Comparison of ENCODE assay signal across 10 cellular contexts in genomic region chr13:40518481-40518882, GRCh38.
DNase-seq lines count a peak whose midpoint lies in the region; ATAC-seq lines count a peak whose summit lies in the region.
"Had no signal": no experiment of that assay in that cellular context is flagged by ENCODE, and none has a peak within 500 bp of the region (broad histone marks: within the 10 kb centered on the region; RNA-seq: fewer than 3 reads in every experiment).

No MANE protein-coding gene starts in this region.

- ATAC-seq in GM21786 (IDR thresholded peaks at IDR 0.05; ENCODE audit: unreplicated experiment) = peak; percentile 45
- no peak for ATAC-seq in HG02970 (IDR thresholded peaks at IDR 0.05; ENCODE audit: low FRiP score, unreplicated experiment)
- no peak for ATAC-seq in HG02840 (IDR thresholded peaks at IDR 0.05; ENCODE audit: low FRiP score, unreplicated experiment)
- no peak for ATAC-seq in GM19455 (IDR thresholded peaks at IDR 0.05; ENCODE audit: unreplicated experiment)
- ATAC-seq: Right ventricle myocardium inferior had no signal

- peak; percentile 28 for DNase-seq in A172 (ENCODE audit: low spot score)
- peak; percentile 3 for DNase-seq in activated CD4-positive, alpha-beta T cell treated with anti-CD3 and anti-CD28 coated beads, Interleukin-2, amount 50 U/mL, for 1 hour
- peak; percentile 93 for DNase-seq in kidney tubule cell (ENCODE audit: low spot score)
- no peak for DNase-seq in SW 1271 (lab: John Stamatoyannopoulos, UW)
- DNase-seq: naive thymus-derived CD8-positive, alpha-beta T cell had no signal

Comparison
In these comparisons a context has a peak if more than half of its experiments do, and no peak if none do; other contexts are left out.
1. DNase-seq: peak in A172 (single experiment), activated CD4-positive, alpha-beta T cell treated with anti-CD3 and anti-CD28 coated beads, Interleukin-2, amount 50 U/mL, for 1 hour (single experiment) and kidney tubule cell (single experiment); none in SW 1271 (0 of 2).